ENCODE assay signal across 21 cellular contexts in genomic region chr3:78186404-78186803, GRCh38.
"Had no signal": no experiment of that assay in that cellular context is flagged by ENCODE, and none has a peak within 500 bp of the region (broad histone marks: within the 10 kb centered on the region; RNA-seq: fewer than 3 reads in every experiment).

No MANE protein-coding gene starts in this region.

- ATAC-seq: activated CD4-positive, alpha-beta T cell treated with anti-CD3 and anti-CD28 coated beads for 36 hours; activated CD8-positive, alpha-beta memory T cell treated with anti-CD3 and anti-CD28 coated beads, Interleukin-2, amount 10 ng/mL, durations not matched to agents 7 days and 5 days; activated CD8-positive, alpha-beta T cell treated with anti-CD3 and anti-CD28 coated beads, Interleukin-2, amount 10 ng/mL, durations not matched to agents 7 days and 5 days; activated T-cell treated with anti-CD3 and anti-CD28 coated beads, Interleukin-2, amount 50 U/mL, for 72 hours; left lobe of liver had no signal

- H3K9me3 ChIP-seq: colonic mucosa had no signal

- H3K4me3 ChIP-seq: colonic mucosa, lung, ovary, spleen, tibial nerve had no signal

- DNase-seq: activated CD4-positive, alpha-beta T cell treated with anti-CD3 and anti-CD28 coated beads for 36 hours; activated CD4-positive, CD25-positive, alpha-beta regulatory T cell; activated CD8-positive, alpha-beta memory T cell treated with anti-CD3 and anti-CD28 coated beads, Interleukin-2, amount 10 ng/mL, durations not matched to agents 7 days and 5 days; activated CD8-positive, alpha-beta T cell treated with anti-CD3 and anti-CD28 coated beads, Interleukin-2, amount 10 ng/mL, durations not matched to agents 7 days and 5 days; activated naive CD4-positive, alpha-beta T cell treated with Interleukin-2 at 50 U/mL for 16 hours; activated T-cell treated with anti-CD3 and anti-CD28 coated beads, Interleukin-2, amount 50 U/mL, for 72 hours; anterior cingulate cortex; cerebellar nuclear complex; colonic mucosa; effector CD8-positive, alpha-beta T cell; hypothalamus; immature natural killer cell; ovary; spleen; stimulated activated naive CD4-positive, alpha-beta T cell treated with Interleukin-2 at 50 U/mL for 16 hours; T-helper 1 cell had no signal

- H3K4me1 ChIP-seq: colonic mucosa, spleen, tibial nerve had no signal

- H3K36me3 ChIP-seq: colonic mucosa, ovary, spleen, tibial nerve had no signal

- H3K27ac ChIP-seq: colonic mucosa, ovary, spleen, tibial nerve had no signal

- FAIRE-seq: bronchial epithelial cell, frontal cortex had no signal

- H3K27me3 ChIP-seq: colonic mucosa, ovary, spleen, tibial nerve had no signal
